8 cellular contexts compared by ENCODE assay signal in the genomic region with DNA sequence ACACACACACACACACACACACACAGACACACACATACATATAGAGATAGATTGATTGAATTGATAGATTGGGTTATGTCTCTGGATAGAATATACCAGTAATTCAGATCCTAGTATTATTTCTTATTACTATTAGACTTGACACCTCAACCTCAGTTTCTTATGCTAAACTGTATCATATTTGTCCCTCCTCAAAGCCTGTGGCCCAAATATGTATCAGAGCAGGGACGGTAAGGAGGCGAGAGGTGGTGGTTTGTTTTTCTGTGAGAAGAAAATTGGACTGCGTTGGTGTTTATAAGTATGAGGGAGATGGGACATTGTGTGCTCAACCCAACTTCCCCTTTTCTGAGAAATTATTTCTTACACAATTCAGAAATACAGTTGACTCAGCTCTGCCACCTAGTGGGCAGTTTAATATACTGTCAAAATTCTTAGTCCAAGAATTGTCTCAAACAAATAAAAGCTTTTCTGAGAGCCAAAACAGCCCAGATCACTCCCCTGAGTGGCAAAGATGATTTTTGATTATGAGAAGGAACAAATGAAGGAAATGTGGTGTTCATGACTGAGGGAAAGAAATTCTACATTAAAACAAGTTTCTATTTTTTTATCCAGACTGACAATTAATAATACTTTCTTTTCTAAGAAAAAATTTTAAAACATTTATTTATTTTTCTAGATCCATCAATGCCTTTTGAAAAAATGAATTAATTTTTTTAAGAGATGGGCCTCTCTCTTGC. TPM values are rescaled to one million over a fixed set of nuclear protein-coding genes. Genes with fewer than 3 reads are reported as not detected.
DNase-seq lines count a peak whose midpoint lies in the region; ATAC-seq lines count a peak whose summit lies in the region.

No MANE protein-coding gene starts in this region.

- no peaks in the 10 kb centered on the region for H3K36me3 Mint-ChIP-seq in activated naive CD8-positive, alpha-beta T cell treated with anti-CD3 and anti-CD28 coated beads for 36 hours

- DNase-seq in ACHN (peak; percentile 84), NCI-H1048 (lab: John Stamatoyannopoulos, UW) (peak; percentile 73), SK-N-DZ (ENCODE audit: low spot score) (peak; percentile 85), head of caudate nucleus (peak in 27 of 42 donors; percentile 14 to 91 (median 66)), pulmonary artery endothelial cell (ENCODE audit: low read depth, low spot score) (peak; percentile 50)
- peak; percentile 46 for DNase-seq in activated naive CD8-positive, alpha-beta T cell treated with anti-CD3 and anti-CD28 coated beads for 36 hours

- no peaks in the 10 kb centered on the region for H3K9me3 Mint-ChIP-seq in activated naive CD8-positive, alpha-beta T cell treated with anti-CD3 and anti-CD28 coated beads for 36 hours

- no peaks in the 10 kb centered on the region for H3K27me3 Mint-ChIP-seq in activated naive CD8-positive, alpha-beta T cell treated with anti-CD3 and anti-CD28 coated beads for 36 hours

- H3K4me1 Mint-ChIP-seq in activated naive CD8-positive, alpha-beta T cell treated with anti-CD3 and anti-CD28 coated beads for 36 hours, result peaks cover 36% of the 10 kb centered on the region

- H3K4me3 Mint-ChIP-seq in activated naive CD8-positive, alpha-beta T cell treated with anti-CD3 and anti-CD28 coated beads for 36 hours, result peak overlapping the region; percentile 58

- in situ Hi-C loops in ACHN (cut with HindIII; ENCODE audit: low pct_ligation_motif_present, low pct_unique_long_range_greater_than_20kb, low sequenced_read_pairs), result no loop called here

- peak; percentile 50 for ATAC-seq in GM18867 (IDR thresholded peaks at IDR 0.05; ENCODE audit: unreplicated experiment)
- ATAC-seq in HG02588 (IDR thresholded peaks at IDR 0.05; ENCODE audit: unreplicated experiment), result no peak

- H3K27ac Mint-ChIP-seq in activated naive CD8-positive, alpha-beta T cell treated with anti-CD3 and anti-CD28 coated beads for 36 hours, result peak overlapping the region; percentile 88

- intact Hi-C loops in head of caudate nucleus (cut with DNase I), result no loop called here

RNA-seq across cellular contexts. Expression of a gene that starts 10.8 kb away (rescaled TPM):
- 124 and 144 TPM in 2 replicates for polyA plus RNA-seq in SK-N-DZ (2014; cell fraction: cytosol; rRNA removed)
- 185 and 202 TPM in 2 replicates for polyA plus RNA-seq in SK-N-DZ (2014; cell fraction: nucleus; rRNA removed)
- 100 to 1,000 TPM; 228 to 231 TPM for total RNA-seq in activated naive CD8-positive, alpha-beta T cell treated with anti-CD3 and anti-CD28 coated beads for 36 hours
- 42.1 and 57.6 TPM in 2 replicates for total RNA-seq in pulmonary artery endothelial cell

RNA-seq across cellular contexts. Expression of a gene that starts 14.3 kb away (rescaled TPM):
- polyA plus RNA-seq in SK-N-DZ (2014; cell fraction: cytosol; rRNA removed), result not detected in 2 replicates
- polyA plus RNA-seq in SK-N-DZ (2014; cell fraction: nucleus; rRNA removed), result not detected in 2 replicates
- not detected for total RNA-seq in activated naive CD8-positive, alpha-beta T cell treated with anti-CD3 and anti-CD28 coated beads for 36 hours
- total RNA-seq in pulmonary artery endothelial cell, result not detected in 2 replicates

RNA-seq across cellular contexts. Expression of a gene that starts 42.7 kb away (rescaled TPM):
- polyA plus RNA-seq in SK-N-DZ (2014; cell fraction: cytosol; rRNA removed), result 9.5 and 10.6 TPM in 2 replicates
- 7.5 and 11.4 TPM in 2 replicates for polyA plus RNA-seq in SK-N-DZ (2014; cell fraction: nucleus; rRNA removed)
- 10 to 100 TPM; 21.1 to 21.9 TPM for total RNA-seq in activated naive CD8-positive, alpha-beta T cell treated with anti-CD3 and anti-CD28 coated beads for 36 hours
- 15.9 and 16.0 TPM in 2 replicates for total RNA-seq in pulmonary artery endothelial cell

RNA-seq across cellular contexts. Expression of a gene that starts 42.8 kb away (rescaled TPM):
- polyA plus RNA-seq in SK-N-DZ (2014; cell fraction: cytosol; rRNA removed), result 0.55 and 0.71 TPM in 2 replicates
- polyA plus RNA-seq in SK-N-DZ (2014; cell fraction: nucleus; rRNA removed), result 0.46 and 0.58 TPM in 2 replicates
- total RNA-seq in activated naive CD8-positive, alpha-beta T cell treated with anti-CD3 and anti-CD28 coated beads for 36 hours, result 10 to 100 TPM in 1 of 2 experiments, 1 to 10 TPM in 1; 9.3 to 10.3 TPM
- total RNA-seq in pulmonary artery endothelial cell, result 0.18 and 0.20 TPM in 2 replicates

RNA-seq across cellular contexts. Expression of a gene that starts 49.4 kb away (rescaled TPM):
- polyA plus RNA-seq in SK-N-DZ (2014; cell fraction: cytosol; rRNA removed), result 22.4 and 25.6 TPM in 2 replicates
- polyA plus RNA-seq in SK-N-DZ (2014; cell fraction: nucleus; rRNA removed), result 3.5 and 6.5 TPM in 2 replicates
- total RNA-seq in activated naive CD8-positive, alpha-beta T cell treated with anti-CD3 and anti-CD28 coated beads for 36 hours, result 10 to 100 TPM; 37.6 to 38.3 TPM
- 22.9 and 28.6 TPM in 2 replicates for total RNA-seq in pulmonary artery endothelial cell
